1 cellular context compared by ENCODE assay signal in genomic region chr17:49667854-49668253, GRCh38.
TF ChIP-seq lines count a peak whose summit lies in the region.

No MANE protein-coding gene starts in this region.

TF ChIP-seq in HepG2, 621 proteins besides CTCF, POLR2A, EP300 and RAD21:
- TF ChIP-seq PPARG (CRISPR knock-in tag; conservative IDR thresholded peaks at IDR 0.05) (no peak), CBX1 (IDR thresholded peaks at IDR 0.05; ENCODE audit: low read depth) (no peak), SNAPC4 (CRISPR knock-in tag; IDR thresholded peaks at IDR 0.05) (no peak), HOXA5 (CRISPR knock-in tag; IDR thresholded peaks at IDR 0.05) (no peak), HNF1A (IDR thresholded peaks at IDR 0.05; ENCODE audit: low read depth) (no peak), HNF1A (CRISPR knock-in tag; IDR thresholded peaks at IDR 0.05; ENCODE audit: borderline replicate concordance) (no peak), RFX5 (IDR thresholded peaks at IDR 0.05; ENCODE audit: low read depth, low read length) (no peak), NBN (conservative IDR thresholded peaks at IDR 0.05) (no peak), ZNF280B (CRISPR knock-in tag; IDR thresholded peaks at IDR 0.05; ENCODE audit: borderline replicate concordance) (no peak), NAIF1 (CRISPR knock-in tag; IDR thresholded peaks at IDR 0.05; ENCODE audit: borderline replicate concordance) (no peak), ZNF558 (CRISPR knock-in tag; IDR thresholded peaks at IDR 0.05; ENCODE audit: borderline replicate concordance) (no peak), HNRNPUL1 (IDR thresholded peaks at IDR 0.05; ENCODE audit: low read depth, low read length) (no peak), ZNF512 (CRISPR knock-in tag; IDR thresholded peaks at IDR 0.05) (no peak)
